Comparison of ENCODE assay signal across 6 cellular contexts in genomic region chr3:49841126-49841525, GRCh38. TPM values are rescaled to one million over a fixed set of nuclear protein-coding genes. Genes with fewer than 3 reads are reported as not detected.
DNase-seq lines count a peak whose midpoint lies in the region; ATAC-seq and TF ChIP-seq lines count a peak whose summit lies in the region.

No MANE protein-coding gene starts in this region.

- H3K36me3 Mint-ChIP-seq in stimulated activated naive B cell treated with anti-CD40 and anti-IgM and Interleukin-4, amounts not matched to agents 10 μg/mL and 1 μg/mL and 100 μg/mL, for 72 hours: peaks cover 10 to 12% of the 10 kb centered on the region in 2 donors

- no peak for DNase-seq in heart right ventricle
- DNase-seq in right cardiac atrium: no peak
- peak; percentile 8 for DNase-seq in amniotic epithelial cell (ENCODE audit: low read depth)
- no peak for DNase-seq in stimulated activated naive B cell treated with anti-CD40 and anti-IgM and Interleukin-4, amounts not matched to agents 10 μg/mL and 1 μg/mL and 100 μg/mL, for 72 hours

- H3K4me1 Mint-ChIP-seq in stimulated activated naive B cell treated with anti-CD40 and anti-IgM and Interleukin-4, amounts not matched to agents 10 μg/mL and 1 μg/mL and 100 μg/mL, for 72 hours: peaks cover 2 to 7% of the 10 kb centered on the region in 2 donors

- H3K4me3 ChIP-seq in heart right ventricle (no peak overlapping the region), right cardiac atrium (ENCODE audit: low read length) (no peak overlapping the region)

- H3K9me3 ChIP-seq in heart right ventricle: no peaks in the 10 kb centered on the region
- no peaks in the 10 kb centered on the region for H3K9me3 ChIP-seq in right cardiac atrium (ENCODE audit: control insufficient read depth, low read length)

- H3K27me3 ChIP-seq in heart right ventricle (no peaks in the 10 kb centered on the region), right cardiac atrium (ENCODE audit: control insufficient read depth, insufficient read depth) (no peaks in the 10 kb centered on the region)

- H3K27ac ChIP-seq in heart right ventricle (peak overlapping the region in 5 of 10 donors; percentile 36 to 70 (median 56)), right cardiac atrium (ENCODE audit: low read length) (no peak overlapping the region)

- H3K9me3 Mint-ChIP-seq in stimulated activated naive B cell treated with anti-CD40 and anti-IgM and Interleukin-4, amounts not matched to agents 10 μg/mL and 1 μg/mL and 100 μg/mL, for 72 hours: no peaks in the 10 kb centered on the region

- no peaks in the 10 kb centered on the region for H3K27me3 Mint-ChIP-seq in stimulated activated naive B cell treated with anti-CD40 and anti-IgM and Interleukin-4, amounts not matched to agents 10 μg/mL and 1 μg/mL and 100 μg/mL, for 72 hours

- intact Hi-C loops in heart right ventricle (cut with DNase I) (loop anchor here (1.0 to 10.0 kb wide), 8 partner anchors 39 to 139 kb away; partner anchors contain the start of genes MST1R (in 4 of the 10) and INKA1 (in 1 of the 10)), right cardiac atrium (cut with DNase I) (loop anchor here in 2 of 4 donors (5.0 kb wide), 2 partner anchors 39 to 66 kb away; partner anchors contain the start of gene INKA1 (in 1 of the 2))

- H3K4me3 Mint-ChIP-seq in stimulated activated naive B cell treated with anti-CD40 and anti-IgM and Interleukin-4, amounts not matched to agents 10 μg/mL and 1 μg/mL and 100 μg/mL, for 72 hours: no peak overlapping the region

- peak in 7 of 9 donors; percentile 34 to 63 (median 47) for TF ChIP-seq CTCF in heart right ventricle (IDR thresholded peaks at IDR 0.05)

- H3K4me1 ChIP-seq in heart right ventricle: peaks cover 12 to 43% (median 28%) of the 10 kb centered on the region in 9 donors
- peaks cover 4% of the 10 kb centered on the region for H3K4me1 ChIP-seq in right cardiac atrium (ENCODE audit: control insufficient read depth, insufficient read depth, low read length)

- peaks cover 0 to 7% (median 0%) of the 10 kb centered on the region in 9 donors for H3K36me3 ChIP-seq in heart right ventricle

- no peak overlapping the region for H3K27ac Mint-ChIP-seq in stimulated activated naive B cell treated with anti-CD40 and anti-IgM and Interleukin-4, amounts not matched to agents 10 μg/mL and 1 μg/mL and 100 μg/mL, for 72 hours

- ATAC-seq in heart right ventricle: peak in 2 of 8 donors; percentile 48 to 53
- no peak for ATAC-seq in right cardiac atrium
- peak; percentile 23 to 46 for ATAC-seq in stimulated activated naive B cell treated with anti-CD40 and anti-IgM and Interleukin-4, amounts not matched to agents 10 μg/mL and 1 μg/mL and 100 μg/mL, for 72 hours (replicated peaks)
- no peak for ATAC-seq in HG02885 (IDR thresholded peaks at IDR 0.05; ENCODE audit: poor library complexity, unreplicated experiment)
- no peak for ATAC-seq in HG03469 (IDR thresholded peaks at IDR 0.05; ENCODE audit: unreplicated experiment)

RNA-seq across cellular contexts. Expression of gene TRAIP, which starts 15.2 kb away (rescaled TPM):
- total RNA-seq in heart right ventricle (1 to 10 TPM in 7 of 10 donors, under 1 TPM in 3; 0.20 to 2.4 (median 1.4) TPM), right cardiac atrium (1 to 10 TPM in 3 of 4 donors, under 1 TPM in 1; 0.68 to 1.5 (median 1.3) TPM)
- polyA plus RNA-seq in heart right ventricle (1 to 10 TPM in 1 of 2 donors, under 1 TPM in 1; 0.96 to 1.6 TPM), right cardiac atrium (0.81 TPM)

RNA-seq across cellular contexts. Expression of gene UBA7, which starts 27.4 kb away (rescaled TPM):
- 10 to 100 TPM; 13.1 to 47.0 (median 22.0) TPM for total RNA-seq in heart right ventricle
- polyA plus RNA-seq in heart right ventricle: 10 to 100 TPM; 12.0 to 57.6 TPM
- 10 to 100 TPM; 25.5 to 40.5 (median 38.2) TPM for total RNA-seq in right cardiac atrium
- polyA plus RNA-seq in right cardiac atrium: 25.1 TPM

RNA-seq across cellular contexts. Expression of gene CAMKV, which starts 28.6 kb away (rescaled TPM):
- total RNA-seq in heart right ventricle: not detected
- polyA plus RNA-seq in heart right ventricle: not detected
- not detected for total RNA-seq in right cardiac atrium
- polyA plus RNA-seq in right cardiac atrium: not detected

RNA-seq across cellular contexts. Expression of gene INKA1, which starts 38.1 kb away (rescaled TPM):
- 1 to 10 TPM; 1.8 to 5.7 (median 2.5) TPM for total RNA-seq in heart right ventricle
- 1 to 10 TPM; 4.2 to 8.6 TPM for polyA plus RNA-seq in heart right ventricle
- 1 to 10 TPM; 2.2 to 6.4 (median 4.6) TPM for total RNA-seq in right cardiac atrium
- 3.9 TPM for polyA plus RNA-seq in right cardiac atrium

RNA-seq across cellular contexts. Expression of gene CDHR4, which starts 41.5 kb away (rescaled TPM):
- total RNA-seq in heart right ventricle: not detected
- under 1 TPM; 0.01 to 0.80 TPM for polyA plus RNA-seq in heart right ventricle
- total RNA-seq in right cardiac atrium: under 1 TPM in 1 of 4 donors, not detected in 3; 0.29 TPM
- 0.07 TPM for polyA plus RNA-seq in right cardiac atrium

Comparison
In these comparisons a context has a peak if more than half of its experiments do, and no peak if none do; other contexts are left out.
1. ATAC-seq: peak in stimulated activated naive B cell treated with anti-CD40 and anti-IgM and Interleukin-4, amounts not matched to agents 10 μg/mL and 1 μg/mL and 100 μg/mL, for 72 hours (2 of 2); none in right cardiac atrium (0 of 2), HG02885 (single experiment) and HG03469 (single experiment).